11 cellular contexts compared by ENCODE assay signal in the genomic region with DNA sequence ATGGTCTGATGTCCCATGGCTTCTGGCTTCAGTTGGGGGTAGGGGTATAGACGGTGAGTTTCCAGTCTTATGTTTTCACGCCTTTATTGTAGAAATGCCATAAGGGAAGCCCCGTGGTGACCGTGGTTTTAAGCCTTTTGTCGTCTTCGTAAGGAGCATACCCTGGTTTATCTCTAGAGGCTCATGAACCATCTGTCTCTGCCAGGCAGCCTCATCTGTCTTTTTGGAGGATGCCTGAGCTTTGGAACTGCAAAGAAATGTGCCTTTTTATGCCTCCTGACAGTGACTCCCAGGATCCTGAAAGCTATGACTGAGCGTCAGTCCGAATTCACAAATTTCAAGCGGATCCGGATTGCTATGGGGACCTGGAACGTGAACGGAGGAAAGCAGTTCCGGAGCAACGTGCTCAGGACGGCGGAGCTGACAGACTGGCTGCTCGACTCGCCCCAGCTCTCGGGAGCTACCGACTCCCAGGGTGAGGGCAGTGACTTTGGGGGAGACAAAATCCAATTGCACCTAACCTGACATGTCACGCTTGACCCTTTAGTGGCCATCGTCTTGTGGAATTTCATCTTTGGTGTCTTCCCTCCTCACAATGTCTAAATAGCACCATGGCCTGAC.
"Had no signal": no experiment of that assay in that cellular context is flagged by ENCODE, and none has a peak within 500 bp of the region (broad histone marks: within the 10 kb centered on the region; RNA-seq: fewer than 3 reads in every experiment).

No MANE protein-coding gene starts in this region.

- H3K27ac ChIP-seq: body of pancreas, esophagus squamous epithelium, tibial nerve had no signal

- ATAC-seq: activated CD4-positive, CD25-positive, alpha-beta regulatory T cell treated with anti-CD3 and anti-CD28 coated beads, Interleukin-2, amount 50 U/mL, for 24 hours; body of pancreas; stimulated activated memory B cell treated with anti-CD40 and anti-IgM and Interleukin-4, amounts not matched to agents 10 μg/mL and 1 μg/mL and 100 μg/mL, for 72 hours had no signal

- H3K27me3 ChIP-seq: body of pancreas, esophagus squamous epithelium, tibial nerve had no signal

- H3K4me1 Mint-ChIP-seq: stimulated activated memory B cell treated with anti-CD40 and anti-IgM and Interleukin-4, amounts not matched to agents 10 μg/mL and 1 μg/mL and 100 μg/mL, for 72 hours had no signal

- H3K4me3 ChIP-seq: body of pancreas, esophagus squamous epithelium, smooth muscle cell, tibial nerve had no signal

- H3K4me2 ChIP-seq: smooth muscle cell had no signal

- H3K4me3 Mint-ChIP-seq: stimulated activated memory B cell treated with anti-CD40 and anti-IgM and Interleukin-4, amounts not matched to agents 10 μg/mL and 1 μg/mL and 100 μg/mL, for 72 hours had no signal

- DNase-seq: activated naive CD4-positive, alpha-beta T cell treated with anti-CD3 and anti-CD28 coated beads, Interleukin-2, amount 50 U/mL, for 16 hours; body of pancreas; cerebellar nuclear complex; esophagus squamous epithelium; foreskin melanocyte; kidney glomerular epithelial cell; T-helper 2 cell had no signal

- H3K9me3 ChIP-seq: body of pancreas, esophagus squamous epithelium had no signal

- H3K27me3 Mint-ChIP-seq: stimulated activated memory B cell treated with anti-CD40 and anti-IgM and Interleukin-4, amounts not matched to agents 10 μg/mL and 1 μg/mL and 100 μg/mL, for 72 hours had no signal

- H3K9me3 Mint-ChIP-seq: stimulated activated memory B cell treated with anti-CD40 and anti-IgM and Interleukin-4, amounts not matched to agents 10 μg/mL and 1 μg/mL and 100 μg/mL, for 72 hours had no signal
